ENCODE assay signal across 10 cellular contexts in genomic region chr21:14862794-14863720, GRCh38.
DNase-seq lines count a peak whose midpoint lies in the region; ATAC-seq, FAIRE-seq and TF ChIP-seq lines count a peak whose summit lies in the region.
"Had no signal": no experiment of that assay in that cellular context is flagged by ENCODE, and none has a peak within 500 bp of the region (broad histone marks: within the 10 kb centered on the region; RNA-seq: fewer than 3 reads in every experiment).

No MANE protein-coding gene starts in this region.

- FAIRE-seq in TTC549 (lab: Jason Lieb, UNC): peak; percentile 84
- peak; percentile 76 for FAIRE-seq in frontal cortex (lab: Jason Lieb, UNC)
- FAIRE-seq in small intestine (lab: Jason Lieb, UNC): no peak

- H3K36me3 Mint-ChIP-seq in activated T-cell treated with anti-CD3 and anti-CD28 coated beads, Interleukin-2, amount 50 U/mL, for 4 hours (ENCODE audit: insufficient read depth): no peaks in the 10 kb centered on the region

- TF ChIP-seq POLR2A in upper lobe of left lung (IDR thresholded peaks at IDR 0.05): no peak

- H3K4me3 Mint-ChIP-seq in activated T-cell treated with anti-CD3 and anti-CD28 coated beads, Interleukin-2, amount 50 U/mL, for 4 hours: no peak overlapping the region
- H3K4me3 Mint-ChIP-seq: effector memory CD8-positive, alpha-beta T cell had no signal

- H3K9me3 Mint-ChIP-seq in activated T-cell treated with anti-CD3 and anti-CD28 coated beads, Interleukin-2, amount 50 U/mL, for 4 hours: no peaks in the 10 kb centered on the region
- H3K9me3 Mint-ChIP-seq: effector memory CD8-positive, alpha-beta T cell had no signal

- H3K4me3 ChIP-seq in right atrium auricular region: no peak overlapping the region
- no peak overlapping the region for H3K4me3 ChIP-seq in upper lobe of left lung
- no peak overlapping the region for H3K4me3 ChIP-seq in small intestine (ENCODE audit: low read depth in 1 of 2, low read length in 2 of 2)

- TF ChIP-seq EP300 in upper lobe of left lung (IDR thresholded peaks at IDR 0.05): no peak

- no peaks in the 10 kb centered on the region for H3K36me3 ChIP-seq in right atrium auricular region
- no peaks in the 10 kb centered on the region for H3K36me3 ChIP-seq in upper lobe of left lung
- no peaks in the 10 kb centered on the region for H3K36me3 ChIP-seq in small intestine (ENCODE audit: control insufficient read depth in 2 of 2, insufficient read depth in 2 of 2, low read length in 2 of 2)

- H3K27me3 ChIP-seq in right atrium auricular region (no peaks in the 10 kb centered on the region), upper lobe of left lung (no peaks in the 10 kb centered on the region), small intestine (ENCODE audit: control insufficient read depth in 2 of 2, insufficient read depth in 2 of 2, low read length in 2 of 2) (no peaks in the 10 kb centered on the region)

- no peaks in the 10 kb centered on the region for H3K9me3 ChIP-seq in right atrium auricular region
- H3K9me3 ChIP-seq in upper lobe of left lung: no peaks in the 10 kb centered on the region
- H3K9me3 ChIP-seq in small intestine (ENCODE audit: control insufficient read depth, low read depth): no peaks in the 10 kb centered on the region

- no peak for ATAC-seq in left ventricle myocardium superior
- ATAC-seq in upper lobe of left lung (ENCODE audit: low FRiP score in 2 of 2): no peak
- ATAC-seq in activated T-cell treated with anti-CD3 and anti-CD28 coated beads, Interleukin-2, amount 50 U/mL, for 4 hours: no peak
- no peak for ATAC-seq in HG03095 (IDR thresholded peaks at IDR 0.05; ENCODE audit: unreplicated experiment)
- ATAC-seq: effector memory CD8-positive, alpha-beta T cell had no signal

- H3K4me1 Mint-ChIP-seq in activated T-cell treated with anti-CD3 and anti-CD28 coated beads, Interleukin-2, amount 50 U/mL, for 4 hours (ENCODE audit: low read depth): no peaks in the 10 kb centered on the region

- H3K27me3 Mint-ChIP-seq in activated T-cell treated with anti-CD3 and anti-CD28 coated beads, Interleukin-2, amount 50 U/mL, for 4 hours (ENCODE audit: low read depth): peaks cover 4% of the 10 kb centered on the region
- H3K27me3 Mint-ChIP-seq: effector memory CD8-positive, alpha-beta T cell had no signal

- 41 to 42% methylated on average over 5 of the region's 5 CpGs for WGBS in upper lobe of left lung, 2 donors
- WGBS in small intestine, 3 donors: 50 to 64% (median 59%) methylated on average over 5 of the region's 5 CpGs

- H3K27ac ChIP-seq in right atrium auricular region (no peak overlapping the region), upper lobe of left lung (no peak overlapping the region), small intestine (ENCODE audit: low read depth in 1 of 2, low read length in 1 of 2) (no peak overlapping the region)

- peak; percentile 29 to 71 for TF ChIP-seq CTCF in right atrium auricular region (IDR thresholded peaks at IDR 0.05)
- peak in 5 of 6 experiments; percentile 7 to 39 (median 24) for TF ChIP-seq CTCF in upper lobe of left lung (IDR thresholded peaks at IDR 0.05)

- H3K4me1 ChIP-seq in right atrium auricular region: no peaks in the 10 kb centered on the region
- peaks cover 1 to 14% (median 5%) of the 10 kb centered on the region in 4 donors for H3K4me1 ChIP-seq in upper lobe of left lung
- H3K4me1 ChIP-seq in small intestine (ENCODE audit: control insufficient read depth in 2 of 2, insufficient read depth in 1 of 2, low read depth in 1 of 2, low read length in 1 of 2): no peaks in the 10 kb centered on the region

- DNase-seq in right atrium auricular region (ENCODE audit: low spot score) (no peak), left ventricle myocardium superior (no peak), frontal cortex (ENCODE audit: low spot score in 2 of 2) (no peak), upper lobe of left lung (no peak), small intestine (no peak)
- no peak for DNase-seq in activated T-cell treated with anti-CD3 and anti-CD28 coated beads, Interleukin-2, amount 50 U/mL, for 4 hours
- DNase-seq: effector memory CD8-positive, alpha-beta T cell; NCI-H2029 had no signal

- intact Hi-C loops in left ventricle myocardium superior (cut with micrococcal nuclease): loop anchor here (5.0 to 10.0 kb wide), 2 partner anchors 202 to 619 kb away; partner anchors contain the start of gene NRIP1
